9 cellular contexts compared by ENCODE assay signal in the genomic region with DNA sequence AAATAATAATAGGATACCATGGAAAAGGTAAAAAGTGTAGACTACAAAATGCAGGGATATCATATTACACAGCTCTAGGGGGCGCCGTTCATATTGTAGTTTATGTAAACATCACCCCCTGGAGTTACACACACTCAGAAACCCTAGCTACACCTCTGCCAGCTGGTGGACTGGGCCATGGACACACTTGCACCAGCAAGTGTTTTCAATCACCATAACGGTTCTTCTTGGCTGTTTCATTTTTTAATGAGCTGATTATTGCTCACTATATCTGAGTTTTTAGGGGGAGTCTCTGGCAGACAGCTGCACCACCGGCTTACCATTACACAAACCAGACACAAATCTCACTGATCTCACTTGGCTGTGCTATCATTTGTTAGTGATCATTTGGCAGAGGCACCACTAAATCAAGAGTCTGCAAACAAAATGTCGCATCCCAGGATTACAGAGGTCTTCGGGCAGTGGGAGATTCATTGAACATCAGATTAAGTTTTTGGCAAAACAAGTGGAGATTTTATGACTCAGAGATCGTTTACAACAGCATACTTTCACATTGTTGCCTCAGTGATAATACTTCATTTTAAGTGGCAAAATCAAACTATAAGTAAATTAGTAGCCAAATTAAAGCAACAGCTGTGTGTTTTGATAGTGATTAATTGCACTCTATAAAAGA.
DNase-seq lines count a peak whose midpoint lies in the region; ATAC-seq and TF ChIP-seq lines count a peak whose summit lies in the region.
"Had no signal": no experiment of that assay in that cellular context is flagged by ENCODE, and none has a peak within 500 bp of the region (broad histone marks: within the 10 kb centered on the region; RNA-seq: fewer than 3 reads in every experiment).

No MANE protein-coding gene starts in this region.

- no peak overlapping the region for H3K27ac ChIP-seq in endodermal cell (ENCODE audit: low read depth, low read length)
- no peak overlapping the region for H3K27ac ChIP-seq in CD8-positive, alpha-beta T cell (ENCODE audit: low read depth, low read length)
- H3K27ac ChIP-seq: heart left ventricle had no signal

- H3K36me3 Mint-ChIP-seq in endodermal cell (ENCODE audit: low read depth), result no peaks in the 10 kb centered on the region
- no peaks in the 10 kb centered on the region for H3K36me3 Mint-ChIP-seq in CD8-positive, alpha-beta T cell
- peaks cover 3% of the 10 kb centered on the region for H3K36me3 Mint-ChIP-seq in effector memory CD8-positive, alpha-beta T cell (ENCODE audit: insufficient read depth)

- POLR2A ChIA-PET in CD8-positive, alpha-beta T cell (lab: Charles Lee), result no interaction called here

- no peak for ATAC-seq in CD8-positive, alpha-beta T cell
- no peak for ATAC-seq in effector memory CD8-positive, alpha-beta T cell (replicated peaks)

- H3K27me3 Mint-ChIP-seq in endodermal cell (ENCODE audit: insufficient read depth), result no peaks in the 10 kb centered on the region
- H3K27me3 Mint-ChIP-seq in CD8-positive, alpha-beta T cell (ENCODE audit: low read depth), result no peaks in the 10 kb centered on the region
- no peaks in the 10 kb centered on the region for H3K27me3 Mint-ChIP-seq in effector memory CD8-positive, alpha-beta T cell

- 86 to 91% methylated on average over 5 to 7 of the region's 7 CpGs for WGBS in endodermal cell (ENCODE audit: insufficient coverage in 1 of 2, insufficient read length in 1 of 2), 2 experiments

- no peaks in the 10 kb centered on the region for H3K36me3 ChIP-seq in endodermal cell (ENCODE audit: control insufficient read depth, insufficient read depth, low read length)
- no peaks in the 10 kb centered on the region for H3K36me3 ChIP-seq in CD8-positive, alpha-beta T cell (ENCODE audit: insufficient read depth, low read length)
- H3K36me3 ChIP-seq: heart left ventricle had no signal

- H3K4me3 ChIP-seq in endodermal cell (ENCODE audit: low read length), result no peak overlapping the region
- H3K4me3 ChIP-seq in CD8-positive, alpha-beta T cell (ENCODE audit: low read depth, low read length), result no peak overlapping the region
- H3K4me3 ChIP-seq: heart left ventricle had no signal

- H3K27ac Mint-ChIP-seq in endodermal cell, result no peak overlapping the region
- no peak overlapping the region for H3K27ac Mint-ChIP-seq in CD8-positive, alpha-beta T cell
- no peak overlapping the region for H3K27ac Mint-ChIP-seq in effector memory CD8-positive, alpha-beta T cell

- H3K27me3 ChIP-seq in endodermal cell (ENCODE audit: control insufficient read depth, insufficient read depth, low read length, poor library complexity, severe bottlenecking), result no peaks in the 10 kb centered on the region
- H3K27me3 ChIP-seq in CD8-positive, alpha-beta T cell (ENCODE audit: insufficient read depth, low read length), result no peaks in the 10 kb centered on the region
- H3K27me3 ChIP-seq: heart left ventricle had no signal

- DNase-seq in NCI-H1105 treated with DMSO at 0.1 percent for 48 hours (lab: John Stamatoyannopoulos, UW) (peak; percentile 42), NCI-H1105 (lab: John Stamatoyannopoulos, UW) (no peak), NCI-H345 treated with DMSO at 0.1 percent for 48 hours (lab: John Stamatoyannopoulos, UW; ENCODE audit: unreplicated experiment) (peak; percentile 17), endodermal cell (peak; percentile 61), pons (ENCODE audit: low spot score) (peak; percentile 69), NCI-H2107 treated with DMSO at 0.1 percent for 48 hours (lab: John Stamatoyannopoulos, UW; ENCODE audit: unreplicated experiment) (no peak)
- no peak for DNase-seq in CD8-positive, alpha-beta T cell
- no peak for DNase-seq in effector memory CD8-positive, alpha-beta T cell
- DNase-seq: heart left ventricle had no signal

- peak; percentile 59 for TF ChIP-seq CTCF in endodermal cell (conservative IDR thresholded peaks at IDR 0.05)
- TF ChIP-seq CTCF in CD8-positive, alpha-beta T cell (IDR thresholded peaks at IDR 0.05), result no peak

- H3K4me3 Mint-ChIP-seq in endodermal cell, result no peak overlapping the region
- no peak overlapping the region for H3K4me3 Mint-ChIP-seq in CD8-positive, alpha-beta T cell
- no peak overlapping the region for H3K4me3 Mint-ChIP-seq in effector memory CD8-positive, alpha-beta T cell

- no peaks in the 10 kb centered on the region for H3K4me1 ChIP-seq in endodermal cell (ENCODE audit: control insufficient read depth, insufficient read depth, low read length)
- H3K4me1 ChIP-seq in CD8-positive, alpha-beta T cell (ENCODE audit: insufficient read depth, low read length), result no peaks in the 10 kb centered on the region

- no peaks in the 10 kb centered on the region for H3K9me3 ChIP-seq in endodermal cell (ENCODE audit: control insufficient read depth, low read length)
- H3K9me3 ChIP-seq in CD8-positive, alpha-beta T cell (ENCODE audit: low read length), result no peaks in the 10 kb centered on the region
- H3K9me3 ChIP-seq: heart left ventricle had no signal

- H3K9ac ChIP-seq in endodermal cell (ENCODE audit: extremely low read depth, low read length, poor library complexity, severe bottlenecking), result no peak overlapping the region

- CTCF ChIA-PET in CD8-positive, alpha-beta T cell (lab: Charles Lee), result interaction anchor here (1.0 kb wide), 1 partner anchor 14 kb away, joined by 3 read pairs; no protein-coding TSS in a partner anchor

- H3K4me1 Mint-ChIP-seq in endodermal cell, result peaks cover 9% of the 10 kb centered on the region
- no peaks in the 10 kb centered on the region for H3K4me1 Mint-ChIP-seq in CD8-positive, alpha-beta T cell (ENCODE audit: low read depth)
- H3K4me1 Mint-ChIP-seq in effector memory CD8-positive, alpha-beta T cell (ENCODE audit: low read depth in 2 of 2), result no peaks in the 10 kb centered on the region

- intact Hi-C loops in CD8-positive, alpha-beta T cell (cut with DNase I, micrococcal nuclease), result no loop called here

- no peaks in the 10 kb centered on the region for H3K9me3 Mint-ChIP-seq in endodermal cell
- H3K9me3 Mint-ChIP-seq in CD8-positive, alpha-beta T cell, result no peaks in the 10 kb centered on the region
- H3K9me3 Mint-ChIP-seq in effector memory CD8-positive, alpha-beta T cell, result peaks cover 2 to 3% of the 10 kb centered on the region in 2 donors

Comparison
In these comparisons a context has a peak if more than half of its experiments do, and no peak if none do; other contexts are left out.
1. DNase-seq: peak in NCI-H1105 treated with DMSO at 0.1 percent for 48 hours (single experiment), NCI-H345 treated with DMSO at 0.1 percent for 48 hours (single experiment), endodermal cell (single experiment) and pons (single experiment); none in NCI-H1105 (single experiment), CD8-positive, alpha-beta T cell (0 of 7), NCI-H2107 treated with DMSO at 0.1 percent for 48 hours (single experiment) and effector memory CD8-positive, alpha-beta T cell (0 of 3).